Comparison of ENCODE assay signal across 11 cellular contexts in the genomic region with DNA sequence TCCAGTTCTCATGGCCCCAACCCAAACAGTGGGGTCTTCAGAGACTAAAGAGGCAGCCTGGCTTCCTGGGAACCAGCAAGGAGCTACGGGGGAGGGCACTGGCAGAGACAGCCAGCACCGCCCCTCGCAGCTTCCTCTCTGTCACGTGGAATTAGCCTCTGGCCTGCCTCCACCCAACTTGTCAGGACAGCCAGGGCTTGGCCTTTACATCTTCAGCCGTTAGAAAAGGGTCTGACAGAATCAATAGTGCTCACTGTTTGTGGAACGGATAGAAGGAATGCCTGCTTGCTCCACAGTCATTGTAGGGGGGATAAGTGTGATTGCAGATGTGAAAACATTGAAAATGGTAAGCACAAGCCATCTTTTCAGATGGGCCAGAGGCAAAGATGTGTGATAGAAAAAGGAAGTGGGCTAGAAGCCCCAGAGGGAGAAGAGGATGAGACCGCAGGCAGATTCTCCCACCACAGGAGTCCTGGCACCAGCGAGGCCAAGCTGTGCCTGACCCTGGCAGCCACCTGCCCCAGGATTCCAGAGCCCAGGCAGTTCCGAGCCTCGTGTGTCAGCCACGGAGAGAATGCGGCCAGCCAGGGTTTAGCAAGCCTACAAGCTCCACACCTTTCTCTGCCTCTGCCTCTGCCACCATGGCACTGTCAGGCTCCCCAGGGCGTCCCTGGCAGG. TPM values are rescaled to one million over a fixed set of nuclear protein-coding genes. Genes with fewer than 3 reads are reported as not detected.
DNase-seq lines count a peak whose midpoint lies in the region; ATAC-seq, FAIRE-seq and TF ChIP-seq lines count a peak whose summit lies in the region.
"Had no signal": no experiment of that assay in that cellular context is flagged by ENCODE, and none has a peak within 500 bp of the region (broad histone marks: within the 10 kb centered on the region; RNA-seq: fewer than 3 reads in every experiment).

No MANE protein-coding gene starts in this region.

- H3K56ac ChIP-seq in H1 (replicated peaks; ENCODE audit: insufficient read length, low read depth, low read length) (no peak overlapping the region), mesendoderm (ENCODE audit: low read length) (peak overlapping the region; percentile 25)

- no peaks in the 10 kb centered on the region for H3K79me1 ChIP-seq in H1 (ENCODE audit: low read depth, low read length)
- H3K79me1 ChIP-seq in mesendoderm (ENCODE audit: low read length): no peaks in the 10 kb centered on the region

- H2BK15ac ChIP-seq in H1 (ENCODE audit: low read length) (0 out of 2 replicates have a peak overlapping the region, but pooled peaks have one; percentile 67), mesendoderm (replicated peaks; ENCODE audit: low read depth) (no peak overlapping the region)

- H3K9me3 Mint-ChIP-seq in activated CD8-positive, alpha-beta T cell treated with anti-CD3 and anti-CD28 coated beads, Interleukin-2, amount 10 ng/mL, durations not matched to agents 7 days and 5 days (ENCODE audit: insufficient read depth): no peaks in the 10 kb centered on the region
- no peaks in the 10 kb centered on the region for H3K9me3 Mint-ChIP-seq in activated CD8-positive, alpha-beta T cell treated with anti-CD3 and anti-CD28 coated beads for 36 hours

- H4K20me1 ChIP-seq in H1 (replicated peaks in 1 of 2; ENCODE audit: control insufficient read depth in 1 of 2, insufficient read depth in 2 of 2, low read length in 2 of 2): peaks cover 7 to 16% of the 10 kb centered on the region in 2 experiments

- H3K4me1 ChIP-seq in H1 (replicated peaks in 1 of 4; ENCODE audit: control insufficient read depth in 3 of 4, insufficient read depth in 4 of 4, low read length in 3 of 4) (peaks cover 0 to 29% (median 14%) of the 10 kb centered on the region in 4 experiments; a peak in 6 of 7 replicates), mesendoderm (ENCODE audit: control insufficient read depth, low read depth, low read length) (peaks cover 4% of the 10 kb centered on the region), vagina (peaks cover 30% of the 10 kb centered on the region)

- no peak for ATAC-seq in activated CD8-positive, alpha-beta T cell treated with anti-CD3 and anti-CD28 coated beads, Interleukin-2, amount 10 ng/mL, durations not matched to agents 7 days and 5 days
- no peak for ATAC-seq in activated CD8-positive, alpha-beta T cell treated with anti-CD3 and anti-CD28 coated beads for 36 hours
- no peak for ATAC-seq in GM18909 (IDR thresholded peaks at IDR 0.05; ENCODE audit: poor library complexity, unreplicated experiment)

- H4K8ac ChIP-seq in H1 (ENCODE audit: extremely low read depth, insufficient read depth, low read length) (no peak overlapping the region), mesendoderm (ENCODE audit: low read depth, low read length) (no peak overlapping the region)

- no peak overlapping the region for H2AFZ ChIP-seq in H1 (ENCODE audit: low read length)

- H3K9ac ChIP-seq in H1 (replicated peaks in 1 of 4; ENCODE audit: extremely low read depth in 1 of 4, low read depth in 3 of 4, low read length in 3 of 4): no peak overlapping the region
- no peak overlapping the region for H3K9ac ChIP-seq in mesendoderm (ENCODE audit: low read length)

- peaks cover 0 to 3% (median 1%) of the 10 kb centered on the region in 4 experiments; a peak in 1 of 8 replicates for H3K36me3 ChIP-seq in H1 (ENCODE audit: control insufficient read depth in 2 of 4, insufficient read depth in 4 of 4, low read length in 3 of 4)
- no peaks in the 10 kb centered on the region for H3K36me3 ChIP-seq in mesendoderm (ENCODE audit: control insufficient read depth, insufficient read depth, low read length)
- H3K36me3 ChIP-seq in vagina: peaks cover 0 to 3% of the 10 kb centered on the region in 2 donors

- no peaks in the 10 kb centered on the region for H3K36me3 Mint-ChIP-seq in activated CD8-positive, alpha-beta T cell treated with anti-CD3 and anti-CD28 coated beads, Interleukin-2, amount 10 ng/mL, durations not matched to agents 7 days and 5 days (ENCODE audit: low read depth)
- peaks cover 7% of the 10 kb centered on the region for H3K36me3 Mint-ChIP-seq in activated CD8-positive, alpha-beta T cell treated with anti-CD3 and anti-CD28 coated beads for 36 hours (ENCODE audit: low read depth)

- intact Hi-C loops in activated CD8-positive, alpha-beta T cell treated with anti-CD3 and anti-CD28 coated beads for 36 hours (cut with micrococcal nuclease): no loop called here
- intact Hi-C loops in vagina (cut with DNase I): no loop called here

- WGBS in H1 (ENCODE audit: extremely low coverage in 1 of 2, insufficient coverage in 1 of 2, insufficient read length in 1 of 2, insufficient replicate concordance in 2 of 2, low coverage in 1 of 2, low lambda C conversion rate in 2 of 2, missing lambda C conversion rate in 1 of 2), 2 experiments: 57% methylated on average over 13 of the region's 13 CpGs; no CpG with 5 or more reads in 1 of the 2 experiments
- WGBS in mesendoderm (ENCODE audit: extremely low coverage, insufficient coverage, low lambda C conversion rate): no CpG with 5 or more reads among the region's 13 CpGs

- TF ChIP-seq POLR2A in H1 (IDR thresholded peaks at IDR 0.05; ENCODE audit: control extremely low read depth in 1 of 2, low read depth in 2 of 2, low read length in 2 of 2) (no peak), vagina (IDR thresholded peaks at IDR 0.05) (no peak)

- no peak overlapping the region for H2BK20ac ChIP-seq in H1 (ENCODE audit: low read length)

- TF ChIP-seq CTCF in activated CD8-positive, alpha-beta T cell treated with anti-CD3 and anti-CD28 coated beads for 36 hours (IDR thresholded peaks at IDR 0.05): no peak
- TF ChIP-seq CTCF in H1 (IDR thresholded peaks at IDR 0.05; ENCODE audit: control extremely low read depth in 1 of 3, insufficient read depth in 1 of 3, low read depth in 1 of 3, low read length in 3 of 3) (no peak), vagina (IDR thresholded peaks at IDR 0.05) (no peak)

- H3K27ac ChIP-seq in H1 (ENCODE audit: low read depth, low read length) (no peak overlapping the region), mesendoderm (ENCODE audit: low read depth, low read length) (no peak overlapping the region), vagina (peak overlapping the region; percentile 39)

- H3K4ac ChIP-seq in H1 (replicated peaks; ENCODE audit: insufficient read length, low read depth, low read length): no peak overlapping the region
- no peak overlapping the region for H3K4ac ChIP-seq in mesendoderm (ENCODE audit: low read depth, low read length)

- H2BK5ac ChIP-seq in H1 (ENCODE audit: low read depth, low read length) (no peak overlapping the region), mesendoderm (ENCODE audit: low read length) (no peak overlapping the region)

- H4K5ac ChIP-seq in H1 (ENCODE audit: insufficient read length, low read depth, low read length): no peak overlapping the region
- H4K5ac ChIP-seq in mesendoderm (ENCODE audit: low read length): no peak overlapping the region

- TF ChIP-seq RAD21 in H1 (IDR thresholded peaks at IDR 0.05 in 1 of 2, conservative IDR thresholded peaks at IDR 0.05 in 1 of 2; ENCODE audit: low read depth in 2 of 2, low read length in 2 of 2): no peak

- no peak overlapping the region for H2BK12ac ChIP-seq in H1 (ENCODE audit: low read depth, low read length)

- H3K23ac ChIP-seq in H1 (ENCODE audit: insufficient read length): no peak overlapping the region
- H3K23ac ChIP-seq in mesendoderm (ENCODE audit: low read length): no peak overlapping the region

- H3K9me3 ChIP-seq in H1 (ENCODE audit: insufficient read depth in 2 of 2, low read depth in 1 of 2, low read length in 1 of 2): no peaks in the 10 kb centered on the region
- H3K9me3 ChIP-seq in vagina: no peaks in the 10 kb centered on the region

- H3K23me2 ChIP-seq in H1 (ENCODE audit: low read depth, low read length): peaks cover 3% of the 10 kb centered on the region; the same call in 1 of the 2 replicates

- peak overlapping the region; percentile 10 for H3K27ac Mint-ChIP-seq in activated CD8-positive, alpha-beta T cell treated with anti-CD3 and anti-CD28 coated beads, Interleukin-2, amount 10 ng/mL, durations not matched to agents 7 days and 5 days
- H3K27ac Mint-ChIP-seq in activated CD8-positive, alpha-beta T cell treated with anti-CD3 and anti-CD28 coated beads for 36 hours: no peak overlapping the region

- H3K27me3 Mint-ChIP-seq in activated CD8-positive, alpha-beta T cell treated with anti-CD3 and anti-CD28 coated beads, Interleukin-2, amount 10 ng/mL, durations not matched to agents 7 days and 5 days (ENCODE audit: low read depth): no peaks in the 10 kb centered on the region
- peaks cover 14% of the 10 kb centered on the region for H3K27me3 Mint-ChIP-seq in activated CD8-positive, alpha-beta T cell treated with anti-CD3 and anti-CD28 coated beads for 36 hours

- no peak overlapping the region for H3K18ac ChIP-seq in H1 (ENCODE audit: extremely low read depth, low read length)
- no peak overlapping the region for H3K18ac ChIP-seq in mesendoderm (ENCODE audit: low read length)

- H3K4me3 ChIP-seq in H1 (ENCODE audit: extremely low read depth in 1 of 4, insufficient read depth in 2 of 4, low read depth in 3 of 4, low read length in 4 of 4) (no peak overlapping the region), mesendoderm (ENCODE audit: low read length) (no peak overlapping the region), vagina (no peak overlapping the region)

- H3K79me2 ChIP-seq in H1 (ENCODE audit: control insufficient read depth in 1 of 2, insufficient read depth in 2 of 2, low read length in 2 of 2) (no peaks in the 10 kb centered on the region), mesendoderm (ENCODE audit: control insufficient read depth, insufficient read depth, low read length) (no peaks in the 10 kb centered on the region)

- FAIRE-seq in H1 (lab: Jason Lieb, UNC): no peak

- H2BK120ac ChIP-seq in H1 (replicated peaks; ENCODE audit: low read depth, low read length) (no peak overlapping the region), mesendoderm (ENCODE audit: low read depth, low read length) (no peak overlapping the region)

- POLR2A ChIA-PET in activated CD8-positive, alpha-beta T cell treated with anti-CD3 and anti-CD28 coated beads, Interleukin-2, amount 10 ng/mL, durations not matched to agents 7 days and 5 days (lab: Charles Lee): interaction anchor here (1.1 kb wide), 1 partner anchor 15 kb away, joined by 3 read pairs; no protein-coding TSS in a partner anchor
- POLR2A ChIA-PET in activated CD8-positive, alpha-beta T cell treated with anti-CD3 and anti-CD28 coated beads for 36 hours (lab: Charles Lee): interaction anchor here (0.6 to 2.0 kb wide), 2 partner anchors 21 to 1931 kb away, joined by 3 to 5 read pairs; no protein-coding TSS in a partner anchor
- POLR2A ChIA-PET in H1 (lab: Charles Lee; ENCODE audit: partially characterized antibody): interaction anchor here (0.6 to 4.2 kb wide), 5 partner anchors 11 to 855 kb away, joined by 3 to 23 read pairs (median 4); no protein-coding TSS in a partner anchor

- no peak overlapping the region for H4K91ac ChIP-seq in H1 (replicated peaks; ENCODE audit: insufficient read length, low read length)

- H3K4me1 Mint-ChIP-seq in activated CD8-positive, alpha-beta T cell treated with anti-CD3 and anti-CD28 coated beads, Interleukin-2, amount 10 ng/mL, durations not matched to agents 7 days and 5 days (ENCODE audit: low read depth): peaks cover 20% of the 10 kb centered on the region
- peaks cover 20% of the 10 kb centered on the region for H3K4me1 Mint-ChIP-seq in activated CD8-positive, alpha-beta T cell treated with anti-CD3 and anti-CD28 coated beads for 36 hours (ENCODE audit: low read depth)

- no peak for DNase-seq in activated CD8-positive, alpha-beta T cell treated with anti-CD3 and anti-CD28 coated beads, Interleukin-2, amount 10 ng/mL, durations not matched to agents 7 days and 5 days
- no peak for DNase-seq in activated CD8-positive, alpha-beta T cell treated with anti-CD3 and anti-CD28 coated beads for 36 hours
- DNase-seq in H1 (ENCODE audit: low read depth in 1 of 2, low spot score in 2 of 2): no peak
- peak; percentile 34 for DNase-seq in mesendoderm
- DNase-seq in vagina (ENCODE audit: extremely low spot score in 2 of 2): no peak
- DNase-seq in NCI-H82 (lab: John Stamatoyannopoulos, UW): no peak
- no peak for DNase-seq in NCI-H2196 (lab: John Stamatoyannopoulos, UW; ENCODE audit: unreplicated experiment)
- DNase-seq: activated CD4-positive, alpha-beta T cell treated with anti-CD3 and anti-CD28 coated beads for 1 hour had no signal

- H3K4me2 ChIP-seq in H1 (ENCODE audit: insufficient read depth in 1 of 2, low read depth in 2 of 2, low read length in 2 of 2) (peak overlapping the region; percentile 38 to 52), mesendoderm (ENCODE audit: low read length) (no peak overlapping the region)

- no peak overlapping the region for H3K14ac ChIP-seq in H1 (ENCODE audit: insufficient read length)

- TF ChIP-seq EP300 in H1 (IDR thresholded peaks at IDR 0.05; ENCODE audit: borderline replicate concordance in 1 of 2, low read depth in 2 of 2, low read length in 2 of 2): no peak

- CTCF ChIA-PET in activated CD8-positive, alpha-beta T cell treated with anti-CD3 and anti-CD28 coated beads, Interleukin-2, amount 10 ng/mL, durations not matched to agents 7 days and 5 days (lab: Charles Lee): interaction anchor here (0.7 to 2.7 kb wide), 4 partner anchors 21 to 50 kb away, joined by 3 to 10 read pairs (median 4); no protein-coding TSS in a partner anchor
- CTCF ChIA-PET in activated CD8-positive, alpha-beta T cell treated with anti-CD3 and anti-CD28 coated beads for 36 hours (lab: Charles Lee): interaction anchor here (1.4 to 8.7 kb wide), 3 partner anchors 10 to 50 kb away, joined by 3 to 101 read pairs (median 29); a partner anchor contains a TSS
- CTCF ChIA-PET in H1 (lab: Charles Lee; ENCODE audit: partially characterized antibody): interaction anchor here (0.7 to 99.6 kb wide), 5 partner anchors 2 to 169 kb away, joined by 3 to 2981 read pairs (median 5); a partner anchor contains a TSS

- no peak overlapping the region for H3K4me3 Mint-ChIP-seq in activated CD8-positive, alpha-beta T cell treated with anti-CD3 and anti-CD28 coated beads, Interleukin-2, amount 10 ng/mL, durations not matched to agents 7 days and 5 days
- no peak overlapping the region for H3K4me3 Mint-ChIP-seq in activated CD8-positive, alpha-beta T cell treated with anti-CD3 and anti-CD28 coated beads for 36 hours

- H3K27me3 ChIP-seq in H1 (replicated peaks in 1 of 4; ENCODE audit: control insufficient read depth in 3 of 4, extremely low read depth in 1 of 4, insufficient read depth in 3 of 4, low read length in 3 of 4) (peaks cover 14 to 48% (median 36%) of the 10 kb centered on the region in 4 experiments), mesendoderm (ENCODE audit: insufficient read depth, low read length, poor library complexity) (peaks cover 2% of the 10 kb centered on the region), vagina (no peaks in the 10 kb centered on the region)

- H2AK5ac ChIP-seq in H1 (ENCODE audit: low read depth, low read length): peak overlapping the region; percentile 17; the same call in 1 of the 2 replicates
- no peak overlapping the region for H2AK5ac ChIP-seq in mesendoderm (ENCODE audit: low read length)

RNA-seq across cellular contexts. Expression of a gene that starts 18.6 kb away (rescaled TPM):
- total RNA-seq in activated CD8-positive, alpha-beta T cell treated with anti-CD3 and anti-CD28 coated beads, Interleukin-2, amount 10 ng/mL, durations not matched to agents 7 days and 5 days: under 1 TPM; 0.18 to 0.21 TPM
- total RNA-seq in activated CD8-positive, alpha-beta T cell treated with anti-CD3 and anti-CD28 coated beads for 36 hours: not detected
- 0.07 TPM in 1 of 2 replicates, not detected in the other for total RNA-seq in H1 (2021; fragmentation: NEBNext Ultra II Directional; extraction: Animal tissue kit (Norgen Biotek cat#: 25700))
- polyA plus RNA-seq in H1 (2011; rRNA removed): 0.06 and 0.11 TPM in 2 replicates
- polyA plus RNA-seq in H1 (2011; cell fraction: cytosol; rRNA removed): 0.05 TPM
- 0.20 TPM for polyA plus RNA-seq in H1 (2011; cell fraction: nucleus; rRNA removed)
- polyA plus RNA-seq in H1 (2012, experiment 1 of 2): 0.06 to 0.29 TPM (median 0.19 TPM) in 4 replicates
- polyA plus RNA-seq in H1 (2012, experiment 2 of 2): 0.05 TPM
- 0.02 TPM for polyA plus RNA-seq in H1 (2013, experiment 1 of 2)
- polyA plus RNA-seq in H1 (2013, experiment 2 of 2): 0.04 TPM
- polyA minus RNA-seq in H1 (2011; rRNA and poly(A)+ RNA removed): 0.12 TPM in 1 of 2 replicates, not detected in the other
- polyA minus RNA-seq in H1 (2011; cell fraction: cytosol; rRNA and poly(A)+ RNA removed): not detected
- 0.20 TPM for polyA minus RNA-seq in H1 (2011; cell fraction: nucleus; rRNA and poly(A)+ RNA removed)
- polyA plus RNA-seq in mesendoderm (2013, experiment 1 of 2): 0.01 TPM
- polyA plus RNA-seq in mesendoderm (2013, experiment 2 of 2): 0.01 TPM
- total RNA-seq in vagina: not detected
- total RNA-seq: kidney epithelial cell had no signal
- polyA plus RNA-seq: AG04450 had no signal

RNA-seq across cellular contexts. Expression of a gene that starts 31.7 kb away (rescaled TPM):
- 10 to 100 TPM; 29.5 to 35.5 TPM for total RNA-seq in activated CD8-positive, alpha-beta T cell treated with anti-CD3 and anti-CD28 coated beads, Interleukin-2, amount 10 ng/mL, durations not matched to agents 7 days and 5 days
- total RNA-seq in activated CD8-positive, alpha-beta T cell treated with anti-CD3 and anti-CD28 coated beads for 36 hours: 10 to 100 TPM; 20.0 to 24.3 TPM
- 24.2 and 25.6 TPM in 2 replicates for total RNA-seq in H1 (2021; fragmentation: NEBNext Ultra II Directional; extraction: Animal tissue kit (Norgen Biotek cat#: 25700))
- polyA plus RNA-seq in H1 (2011; rRNA removed): 31.4 and 44.0 TPM in 2 replicates
- 52.5 TPM for polyA plus RNA-seq in H1 (2011; cell fraction: cytosol; rRNA removed)
- polyA plus RNA-seq in H1 (2011; cell fraction: nucleus; rRNA removed): 67.0 TPM
- 20.6 to 42.6 TPM (median 37.8 TPM) in 4 replicates for polyA plus RNA-seq in H1 (2012, experiment 1 of 2)
- 33.2 TPM for polyA plus RNA-seq in H1 (2012, experiment 2 of 2)
- 13.2 TPM for polyA plus RNA-seq in H1 (2013, experiment 1 of 2)
- 13.1 TPM for polyA plus RNA-seq in H1 (2013, experiment 2 of 2)
- 10.8 and 11.3 TPM in 2 replicates for polyA minus RNA-seq in H1 (2011; rRNA and poly(A)+ RNA removed)
- polyA minus RNA-seq in H1 (2011; cell fraction: cytosol; rRNA and poly(A)+ RNA removed): 20.4 TPM
- 25.0 TPM for polyA minus RNA-seq in H1 (2011; cell fraction: nucleus; rRNA and poly(A)+ RNA removed)
- polyA plus RNA-seq in mesendoderm (2013, experiment 1 of 2): 6.1 TPM
- polyA plus RNA-seq in mesendoderm (2013, experiment 2 of 2): 6.1 TPM
- total RNA-seq in vagina: 16.0 TPM

RNA-seq across cellular contexts. Expression of a gene that starts 52.3 kb away (rescaled TPM):
- total RNA-seq in activated CD8-positive, alpha-beta T cell treated with anti-CD3 and anti-CD28 coated beads, Interleukin-2, amount 10 ng/mL, durations not matched to agents 7 days and 5 days: not detected
- total RNA-seq in activated CD8-positive, alpha-beta T cell treated with anti-CD3 and anti-CD28 coated beads for 36 hours: not detected
- total RNA-seq in H1 (2021; fragmentation: NEBNext Ultra II Directional; extraction: Animal tissue kit (Norgen Biotek cat#: 25700)): 0.56 and 0.80 TPM in 2 replicates
- polyA plus RNA-seq in H1 (2011; rRNA removed): 2.5 and 2.6 TPM in 2 replicates
- polyA plus RNA-seq in H1 (2011; cell fraction: cytosol; rRNA removed): 2.2 TPM
- polyA plus RNA-seq in H1 (2011; cell fraction: nucleus; rRNA removed): 2.2 TPM
- polyA plus RNA-seq in H1 (2012, experiment 1 of 2): 0.79 to 2.0 TPM (median 1.4 TPM) in 4 replicates
- polyA plus RNA-seq in H1 (2012, experiment 2 of 2): 0.67 TPM
- 0.67 TPM for polyA plus RNA-seq in H1 (2013, experiment 1 of 2)
- 0.52 TPM for polyA plus RNA-seq in H1 (2013, experiment 2 of 2)
- 1.6 and 2.1 TPM in 2 replicates for polyA minus RNA-seq in H1 (2011; rRNA and poly(A)+ RNA removed)
- polyA minus RNA-seq in H1 (2011; cell fraction: cytosol; rRNA and poly(A)+ RNA removed): 1.8 TPM
- polyA minus RNA-seq in H1 (2011; cell fraction: nucleus; rRNA and poly(A)+ RNA removed): 0.80 TPM
- polyA plus RNA-seq in mesendoderm (2013, experiment 1 of 2): 0.41 TPM
- polyA plus RNA-seq in mesendoderm (2013, experiment 2 of 2): 0.28 TPM
- 1.5 TPM for total RNA-seq in vagina
- total RNA-seq: kidney epithelial cell had no signal
- polyA plus RNA-seq: AG04450 had no signal
